Comparison of ENCODE assay signal across 8 cellular contexts in genomic region chr16:48542020-48542473, GRCh38.
DNase-seq lines count a peak whose midpoint lies in the region; ATAC-seq, FAIRE-seq and TF ChIP-seq lines count a peak whose summit lies in the region.

No MANE protein-coding gene starts in this region.

- H3K4me3 ChIP-seq in bronchial epithelial cell (ENCODE audit: low read depth, low read length) (no peak overlapping the region), thoracic aorta (no peak overlapping the region)

- peaks cover 22% of the 10 kb centered on the region for H3K36me3 ChIP-seq in bronchial epithelial cell (ENCODE audit: control insufficient read depth, insufficient read depth, low read length)
- peaks cover 20% of the 10 kb centered on the region for H3K36me3 ChIP-seq in thoracic aorta

- TF ChIP-seq CTCF in bronchial epithelial cell (IDR thresholded peaks at IDR 0.05; ENCODE audit: insufficient read depth, low read length, severe bottlenecking) (peak; percentile 74), thoracic aorta (IDR thresholded peaks at IDR 0.05) (peak; percentile 53)

- FAIRE-seq in bronchial epithelial cell (lab: Jason Lieb, UNC): no peak

- intact Hi-C loops in Right ventricle myocardium inferior (cut with DNase I): loop anchor here (2.0 kb wide), 1 partner anchor 189 kb away; no protein-coding TSS in a partner anchor
- intact Hi-C loops in cardiac septum (cut with DNase I): loop anchor here (1.0 kb wide), 1 partner anchor 189 kb away; no protein-coding TSS in a partner anchor

- H3K27ac ChIP-seq in thoracic aorta: no peak overlapping the region

- no peaks in the 10 kb centered on the region for H3K9me3 ChIP-seq in thoracic aorta

- no peak for DNase-seq in Right ventricle myocardium inferior (ENCODE audit: missing footprints)
- no peak for DNase-seq in cardiac septum (ENCODE audit: low spot score)
- DNase-seq in NCI-H69 (lab: John Stamatoyannopoulos, UW): peak; percentile 18
- peak; percentile 51 for DNase-seq in bronchial epithelial cell (ENCODE audit: low read depth)
- DNase-seq in kidney glomerular epithelial cell (lab: John Stamatoyannopoulos, UW): peak; percentile 8
- no peak for DNase-seq in thoracic aorta (ENCODE audit: low spot score)

- no peaks in the 10 kb centered on the region for H3K27me3 ChIP-seq in bronchial epithelial cell (ENCODE audit: control insufficient read depth, insufficient read depth, low read length)
- H3K27me3 ChIP-seq in thoracic aorta (replicated peaks; ENCODE audit: insufficient read depth): no peaks in the 10 kb centered on the region

- H3K4me1 ChIP-seq in thoracic aorta (ENCODE audit: control insufficient read depth in 1 of 2, low read depth in 2 of 2): peaks cover 7 to 15% of the 10 kb centered on the region in 2 donors

- ATAC-seq in Right ventricle myocardium inferior (peak; percentile 72), thoracic aorta (ENCODE audit: insufficient number of reproducible peaks, low FRiP score, low read depth) (peak; percentile 31), HG02642 (IDR thresholded peaks at IDR 0.05; ENCODE audit: poor library complexity, unreplicated experiment) (no peak), HG03354 (IDR thresholded peaks at IDR 0.05; ENCODE audit: poor library complexity, severe bottlenecking, unreplicated experiment) (no peak)

Comparison
In these comparisons a context has a peak if more than half of its experiments do, and no peak if none do; other contexts are left out.
1. ATAC-seq: peak in Right ventricle myocardium inferior (single experiment) and thoracic aorta (single experiment); none in HG02642 (single experiment) and HG03354 (single experiment).
2. DNase-seq: peak in NCI-H69 (single experiment), bronchial epithelial cell (single experiment) and kidney glomerular epithelial cell (single experiment); none in Right ventricle myocardium inferior (single experiment), cardiac septum (single experiment) and thoracic aorta (single experiment).